1 cellular context compared by ENCODE assay signal in genomic region chr15:66758217-66758616, GRCh38. TPM values are rescaled to one million over a fixed set of nuclear protein-coding genes. Genes with fewer than 3 reads are reported as not detected.
"Had no signal": no experiment of that assay in that cellular context is flagged by ENCODE, and none has a peak within 500 bp of the region (broad histone marks: within the 10 kb centered on the region; RNA-seq: fewer than 3 reads in every experiment).

No MANE protein-coding gene starts in this region.

RNA-seq across cellular contexts. Expression of gene SMAD6, which starts 56.2 kb away (rescaled TPM):
- polyA plus RNA-seq: immature natural killer cell had no signal
